ENCODE assay signal across 21 cellular contexts in genomic region chr17:56110463-56111138, GRCh38. TPM values are rescaled to one million over a fixed set of nuclear protein-coding genes. Genes with fewer than 3 reads are reported as not detected.
DNase-seq lines count a peak whose midpoint lies in the region; ATAC-seq and TF ChIP-seq lines count a peak whose summit lies in the region.
"Had no signal": no experiment of that assay in that cellular context is flagged by ENCODE, and none has a peak within 500 bp of the region (broad histone marks: within the 10 kb centered on the region; RNA-seq: fewer than 3 reads in every experiment).

No MANE protein-coding gene starts in this region.

- H2AK5ac ChIP-seq in H9 (ENCODE audit: insufficient read length, low read length): no peak overlapping the region

- no peaks in the 10 kb centered on the region for H3K4me1 ChIP-seq in H9 (ENCODE audit: insufficient read depth, low read length)
- H3K4me1 ChIP-seq in lower lobe of right lung: no peaks in the 10 kb centered on the region
- peaks cover 7 to 37% (median 14%) of the 10 kb centered on the region in 4 donors for H3K4me1 ChIP-seq in transverse colon
- H3K4me1 ChIP-seq: left ventricle myocardium inferior, testis had no signal

- H3K27me3 Mint-ChIP-seq in H9 (ENCODE audit: low read depth): no peaks in the 10 kb centered on the region
- peaks cover 0 to 7% of the 10 kb centered on the region in 2 donors for H3K27me3 Mint-ChIP-seq in natural killer cell (ENCODE audit: low read depth in 2 of 2)

- no peak overlapping the region for H3T11ph ChIP-seq in H9 (ENCODE audit: low read length)

- H3K9me3 Mint-ChIP-seq in H9 (no peaks in the 10 kb centered on the region), natural killer cell (no peaks in the 10 kb centered on the region)
- H3K9me3 Mint-ChIP-seq: HFFc6 had no signal

- no peak overlapping the region for H2BK20ac ChIP-seq in H9 (ENCODE audit: low read depth, low read length, poor library complexity, severe bottlenecking)

- H3K9ac ChIP-seq in H9 (ENCODE audit: extremely low read depth, insufficient read length, low read length): no peak overlapping the region

- no peak for TF ChIP-seq EP300 in transverse colon (IDR thresholded peaks at IDR 0.05; ENCODE audit: low read depth)

- H3K79me1 ChIP-seq in H9 (ENCODE audit: insufficient read depth, low read depth, low read length, poor library complexity, severe bottlenecking): no peaks in the 10 kb centered on the region

- TF ChIP-seq CTCF in H9 (conservative IDR thresholded peaks at IDR 0.05) (no peak), lower lobe of right lung (IDR thresholded peaks at IDR 0.05) (no peak), transverse colon (IDR thresholded peaks at IDR 0.05) (no peak), natural killer cell (IDR thresholded peaks at IDR 0.05) (no peak)

- no peak overlapping the region for H3K4ac ChIP-seq in H9 (ENCODE audit: low read depth, low read length)

- WGBS in H9 (ENCODE audit: extremely low coverage, insufficient read length, low lambda C conversion rate): no CpG with 5 or more reads among the region's 4 CpGs
- 75 to 80% methylated on average over 4 of the region's 4 CpGs for WGBS in transverse colon (ENCODE audit: low coverage in 1 of 2), 2 donors

- no peak overlapping the region for H2BK120ac ChIP-seq in H9 (ENCODE audit: low read depth, low read length, poor library complexity, severe bottlenecking)

- no peak overlapping the region for H3K4me2 ChIP-seq in H9 (ENCODE audit: insufficient read depth, insufficient read length, low read length)
- H3K4me2 ChIP-seq: PC-9 had no signal

- no peak overlapping the region for H2BK15ac ChIP-seq in H9 (ENCODE audit: low read depth, low read length)

- H4K91ac ChIP-seq in H9 (ENCODE audit: insufficient read length, low read depth, low read length): no peak overlapping the region

- H3K27me3 ChIP-seq in H9 (ENCODE audit: insufficient read depth, low read length): no peaks in the 10 kb centered on the region
- H3K27me3 ChIP-seq in lower lobe of right lung (ENCODE audit: low read depth): no peaks in the 10 kb centered on the region
- H3K27me3 ChIP-seq in transverse colon: no peaks in the 10 kb centered on the region
- H3K27me3 ChIP-seq: body of pancreas, SJSA1, testis had no signal

- no peaks in the 10 kb centered on the region for H3K9me3 ChIP-seq in H9 (ENCODE audit: control insufficient read depth, low read depth, low read length)
- H3K9me3 ChIP-seq in lower lobe of right lung: no peaks in the 10 kb centered on the region
- no peaks in the 10 kb centered on the region for H3K9me3 ChIP-seq in transverse colon
- H3K9me3 ChIP-seq: body of pancreas, left ventricle myocardium inferior, SJSA1, testis had no signal

- H4K8ac ChIP-seq in H9 (replicated peaks; ENCODE audit: insufficient read length, low read depth, low read length): no peak overlapping the region

- no peak overlapping the region for H3K56ac ChIP-seq in H9 (ENCODE audit: insufficient read length, low read depth, low read length)

- no peak overlapping the region for H2BK12ac ChIP-seq in H9 (ENCODE audit: insufficient read length, low read depth, low read length)

- H2AFZ ChIP-seq in H9 (ENCODE audit: low read length): no peak overlapping the region
- H2AFZ ChIP-seq: PC-9 had no signal

- DNase-seq in H9: no peak
- peak; percentile 15 for DNase-seq in SW480 (ENCODE audit: low spot score)
- peak; percentile 71 for DNase-seq in lower lobe of right lung
- peak; percentile 72 for DNase-seq in transverse colon
- DNase-seq in natural killer cell: no peak
- DNase-seq in dedifferentiated amniotic fluid mesenchymal stem cell (ENCODE audit: extremely low spot score): no peak
- DNase-seq: activated CD4-positive, alpha-beta T cell treated with anti-CD3 and anti-CD28 coated beads for 48 hours; AML-193; COR-L47; EL; HFFc6; left ventricle myocardium inferior; NCI-H1417 treated with DMSO at 0.1 percent for 48 hours; NCI-H2171; T-helper 17 cell; testis had no signal

- H3K18ac ChIP-seq in H9 (ENCODE audit: insufficient read length, low read depth, low read length): no peak overlapping the region

- H3K23ac ChIP-seq in H9 (ENCODE audit: insufficient read length, low read depth, low read length): no peak overlapping the region

- TF ChIP-seq POLR2A in transverse colon (IDR thresholded peaks at IDR 0.05): no peak

- no peak overlapping the region for H3K4me3 Mint-ChIP-seq in H9
- H3K4me3 Mint-ChIP-seq in natural killer cell: no peak overlapping the region
- H3K4me3 Mint-ChIP-seq: HFFc6, T-helper 17 cell had no signal

- H4K20me1 ChIP-seq in H9 (ENCODE audit: control insufficient read depth, insufficient read depth, insufficient read length): no peaks in the 10 kb centered on the region

- H3K36me3 Mint-ChIP-seq in H9 (ENCODE audit: insufficient read depth in 1 of 3, low read depth in 3 of 3) (no peaks in the 10 kb centered on the region), natural killer cell (no peaks in the 10 kb centered on the region)

- no peak overlapping the region for H3K4me3 ChIP-seq in lower lobe of right lung
- no peak overlapping the region for H3K4me3 ChIP-seq in transverse colon
- H3K4me3 ChIP-seq: body of pancreas, left ventricle myocardium inferior, PC-9, SJSA1, testis had no signal

- ATAC-seq in lower lobe of right lung (peak; percentile 67 to 93), GM18858 (IDR thresholded peaks at IDR 0.05; ENCODE audit: unreplicated experiment) (no peak), natural killer cell (no peak)
- ATAC-seq: body of pancreas, T-helper 17 cell had no signal

- H3K23me2 ChIP-seq in H9 (ENCODE audit: insufficient read length, low read depth, low read length, poor library complexity, severe bottlenecking): no peaks in the 10 kb centered on the region

- H3K36me3 ChIP-seq in lower lobe of right lung: no peaks in the 10 kb centered on the region
- H3K36me3 ChIP-seq in transverse colon: no peaks in the 10 kb centered on the region
- H3K36me3 ChIP-seq: left ventricle myocardium inferior, SJSA1 had no signal

- H3K14ac ChIP-seq in H9 (ENCODE audit: insufficient read depth, low read length): peak overlapping the region; percentile 31; the same call in 1 of the 2 replicates

- no peaks in the 10 kb centered on the region for H3K79me2 ChIP-seq in H9 (ENCODE audit: insufficient read depth, low read length)

- H3K27ac ChIP-seq in H9 (ENCODE audit: insufficient read length, low read depth, low read length) (no peak overlapping the region), lower lobe of right lung (peak overlapping the region; percentile 49), transverse colon (peak overlapping the region; percentile 4 to 73 (median 54))
- H3K27ac ChIP-seq: body of pancreas, left ventricle myocardium inferior, PC-9, SJSA1, testis had no signal

- intact Hi-C loops in lower lobe of right lung (cut with DNase I): no loop called here
- intact Hi-C loops in transverse colon (cut with DNase I; ENCODE audit: low total_unique reads): no loop called here
- intact Hi-C loops in natural killer cell (cut with micrococcal nuclease): no loop called here

- peaks cover 0 to 2% of the 10 kb centered on the region in 2 experiments; a peak in 1 of 4 replicates for H3K4me1 Mint-ChIP-seq in H9
- H3K4me1 Mint-ChIP-seq in natural killer cell: no peaks in the 10 kb centered on the region
- H3K4me1 Mint-ChIP-seq: T-helper 17 cell had no signal

- H3K27ac Mint-ChIP-seq in H9 (no peak overlapping the region), natural killer cell (no peak overlapping the region)
- H3K27ac Mint-ChIP-seq: HFFc6, T-helper 17 cell had no signal

- in situ Hi-C loops in transverse colon (cut with MboI; ENCODE audit: low pct_ligation_motif_present in 1 of 4, low pct_unique_long_range_greater_than_20kb in 1 of 4, low sequenced_read_pairs in 3 of 4): loop anchor here in 1 of 4 donors (25.0 kb wide), 1 partner anchor 248 kb away; no protein-coding TSS in a partner anchor

- no peak overlapping the region for H2BK5ac ChIP-seq in H9 (ENCODE audit: insufficient read length, low read length)

- H4K5ac ChIP-seq in H9 (ENCODE audit: insufficient read length, low read depth, low read length): no peak overlapping the region

RNA-seq across cellular contexts. Expression of gene ANKFN1, which starts 42.7 kb away (rescaled TPM):
- total RNA-seq in H9 (2021): not detected in 2 replicates
- 4.3 TPM for total RNA-seq in lower lobe of right lung
- total RNA-seq in transverse colon: 1 to 10 TPM in 1 of 4 donors, not detected in 3; 1.2 TPM
- total RNA-seq in natural killer cell: not detected
- total RNA-seq: fibroblast of lung, left ventricle myocardium inferior, PC-9, T-helper 17 cell had no signal

Comparison
In these comparisons a context has a peak if more than half of its experiments do, and no peak if none do; other contexts are left out.
1. DNase-seq: peak in SW480 (single experiment), lower lobe of right lung (single experiment) and transverse colon (single experiment); none in H9 (single experiment), natural killer cell (single experiment) and dedifferentiated amniotic fluid mesenchymal stem cell (single experiment).
2. ATAC-seq: peak in lower lobe of right lung (2 of 2); none in GM18858 (single experiment) and natural killer cell (0 of 3).